ENCODE assay signal across 8 cellular contexts in genomic region chr19:8505680-8506401, GRCh38. TPM values are rescaled to one million over a fixed set of nuclear protein-coding genes. Genes with fewer than 3 reads are reported as not detected.
DNase-seq lines count a peak whose midpoint lies in the region; ATAC-seq and TF ChIP-seq lines count a peak whose summit lies in the region.

No MANE protein-coding gene starts in this region.

- H3K27me3 Mint-ChIP-seq in nephron (ENCODE audit: low read depth), result peaks cover 3% of the 10 kb centered on the region

- H3K9ac ChIP-seq in HUES6 (ENCODE audit: low read length), result peak overlapping the region; percentile 66

- peak; percentile 64 for ATAC-seq in stimulated activated naive CD8-positive, alpha-beta T cell treated with anti-CD3 and anti-CD28 coated beads, Interleukin-15, Interleukin-2, amounts not matched to agents 100 U/mL and 50 U/mL, for 24 hours
- no peak for ATAC-seq in GM18909 (IDR thresholded peaks at IDR 0.05; ENCODE audit: poor library complexity, unreplicated experiment)

- H3K4me3 ChIP-seq in HUES6 (ENCODE audit: low read depth, low read length), result peak overlapping the region; percentile 56
- H3K4me3 ChIP-seq in fibroblast of the aortic adventitia (ENCODE audit: low read depth, low read length), result peak overlapping the region; percentile 66

- H3K4me1 ChIP-seq in HUES6 (ENCODE audit: control insufficient read depth, insufficient read depth, low read length), result peaks cover 13% of the 10 kb centered on the region

- H3K36me3 Mint-ChIP-seq in nephron (ENCODE audit: low read depth), result no peaks in the 10 kb centered on the region

- H3K4me1 Mint-ChIP-seq in nephron, result peaks cover 4% of the 10 kb centered on the region

- no peaks in the 10 kb centered on the region for H3K36me3 ChIP-seq in HUES6 (ENCODE audit: control insufficient read depth, insufficient read depth, low read length)

- no peaks in the 10 kb centered on the region for H3K27me3 ChIP-seq in HUES6 (ENCODE audit: control insufficient read depth, insufficient read depth, low read length)

- H3K9me3 ChIP-seq in HUES6 (ENCODE audit: control insufficient read depth, insufficient read depth, low read depth, low read length), result no peaks in the 10 kb centered on the region

- H3K4me3 Mint-ChIP-seq in nephron, result peak overlapping the region; percentile 88 to 89 (median 89)

- DNase-seq in RKO (ENCODE audit: low spot score) (peak; percentile 69), fibroblast of the aortic adventitia (ENCODE audit: low read depth) (peak; percentile 62)
- peak; percentile 61 for DNase-seq in activated T-helper 9 cell treated with anti-CD3 and anti-CD28 coated beads, Interleukin-2, amount 50 U/mL, for 16 hours (ENCODE audit: low read depth)
- peak; percentile 87 for DNase-seq in stimulated activated naive CD8-positive, alpha-beta T cell treated with anti-CD3 and anti-CD28 coated beads, Interleukin-15, Interleukin-2, amounts not matched to agents 100 U/mL and 50 U/mL, for 24 hours

- no peak overlapping the region for H3K27ac ChIP-seq in HUES6 (ENCODE audit: low read depth, low read length)

- TF ChIP-seq CTCF in GM12872 (IDR thresholded peaks at IDR 0.05; ENCODE audit: insufficient read depth, low read depth, low read length) (peak; percentile 89), fibroblast of the aortic adventitia (IDR thresholded peaks at IDR 0.05; ENCODE audit: insufficient read depth, low read length) (peak; percentile 87), nephron (IDR thresholded peaks at IDR 0.05; ENCODE audit: unreplicated experiment in 3 of 3) (peak; percentile 81 to 91 (median 89))

- no peaks in the 10 kb centered on the region for H3K9me3 Mint-ChIP-seq in nephron

- H3K27ac Mint-ChIP-seq in nephron, result peak overlapping the region; percentile 24 to 83 (median 83)

RNA-seq across cellular contexts. Expression of gene PRAM1, which starts 3.4 kb away (rescaled TPM):
- total RNA-seq in fibroblast of the aortic adventitia (ENCODE audit: low replicate concordance), result not detected in 2 replicates

RNA-seq across cellular contexts. Expression of gene ZNF414, which starts 8.1 kb away (rescaled TPM):
- 4.4 and 6.4 TPM in 2 replicates for total RNA-seq in fibroblast of the aortic adventitia (ENCODE audit: low replicate concordance)
